In the genomic region with DNA sequence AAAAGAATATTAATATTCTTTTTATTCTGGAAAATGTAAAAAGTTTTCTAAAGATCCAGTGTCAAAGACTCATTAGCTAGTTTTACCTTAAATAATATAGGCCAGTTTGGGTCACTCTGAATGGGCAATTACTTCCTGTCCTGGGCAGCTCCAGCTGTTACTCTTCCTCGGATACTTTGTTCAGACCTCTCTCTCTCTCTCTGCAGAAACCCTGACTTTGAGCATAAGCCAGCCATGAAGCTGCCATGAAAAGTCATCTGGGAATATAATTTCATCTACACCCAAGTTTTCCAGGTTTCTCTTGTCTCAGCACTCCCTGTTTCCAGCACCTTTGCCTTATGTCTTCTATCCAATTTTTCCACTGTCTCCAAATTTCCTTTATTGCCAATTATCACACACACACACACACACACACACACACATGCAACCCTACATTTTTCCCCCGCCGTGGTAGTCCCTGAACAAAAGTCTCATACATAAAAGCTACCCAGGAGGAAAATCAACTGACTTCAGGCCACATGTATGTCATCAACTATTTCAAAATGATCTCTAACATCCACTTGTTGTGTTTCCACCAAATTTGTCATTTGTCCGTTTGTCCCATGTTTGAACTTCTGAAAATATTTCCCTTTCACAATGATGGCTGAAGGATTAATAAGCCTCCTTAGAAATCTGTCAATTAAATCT, we compare ENCODE assay signal across 17 cellular contexts.
"Had no signal": no experiment of that assay in that cellular context is flagged by ENCODE, and none has a peak within 500 bp of the region (broad histone marks: within the 10 kb centered on the region; RNA-seq: fewer than 3 reads in every experiment).

No MANE protein-coding gene starts in this region.

- H3K27ac ChIP-seq: neutrophil had no signal

- FAIRE-seq: colon, endometrium had no signal

- H3K9me3 Mint-ChIP-seq: activated naive CD4-positive, alpha-beta T cell treated with anti-CD3 and anti-CD28 coated beads, Interleukin-2, amount 50 U/mL, for 72 hours; stimulated activated naive CD8-positive, alpha-beta T cell treated with anti-CD3 and anti-CD28 coated beads, Interleukin-15, amount 100 ng/mL, for 72 hours had no signal

- H3K27me3 ChIP-seq: neutrophil had no signal

- DNase-seq: activated CD4-positive, alpha-beta T cell treated with anti-CD3 and anti-CD28 coated beads for 4 hours; activated CD8-positive, alpha-beta memory T cell treated with anti-CD3 and anti-CD28 coated beads, Interleukin-2, amount 50 U/mL, for 4 hours; activated CD8-positive, alpha-beta T cell treated with anti-CD3 and anti-CD28 coated beads, Interleukin-2, amount 10 ng/mL, durations not matched to agents 7 days and 5 days; activated gamma-delta T cell; activated T-cell treated with anti-CD3 and anti-CD28 coated beads, Interleukin-2, amount 50 U/mL, for 48 hours; caudate nucleus; immature natural killer cell; naive B cell; posterior cingulate gyrus; stimulated activated naive CD8-positive, alpha-beta T cell treated with anti-CD3 and anti-CD28 coated beads, Interleukin-15, amount 100 ng/mL, for 72 hours; T-helper 2 cell had no signal

- H3K9me3 ChIP-seq: neutrophil had no signal

- H3K4me1 Mint-ChIP-seq: immature natural killer cell; stimulated activated naive CD8-positive, alpha-beta T cell treated with anti-CD3 and anti-CD28 coated beads, Interleukin-15, amount 100 ng/mL, for 72 hours had no signal

- H3K4me3 Mint-ChIP-seq: activated CD8-positive, alpha-beta T cell treated with anti-CD3 and anti-CD28 coated beads, Interleukin-2, amount 10 ng/mL, durations not matched to agents 7 days and 5 days; immature natural killer cell; naive B cell; stimulated activated naive CD8-positive, alpha-beta T cell treated with anti-CD3 and anti-CD28 coated beads, Interleukin-15, amount 100 ng/mL, for 72 hours; type B pancreatic cell had no signal

- H3K4me3 ChIP-seq: lung had no signal

- H3K36me3 ChIP-seq: neutrophil had no signal

- H3K27ac Mint-ChIP-seq: activated CD8-positive, alpha-beta T cell treated with anti-CD3 and anti-CD28 coated beads, Interleukin-2, amount 10 ng/mL, durations not matched to agents 7 days and 5 days; activated naive CD4-positive, alpha-beta T cell treated with anti-CD3 and anti-CD28 coated beads, Interleukin-2, amount 50 U/mL, for 72 hours; immature natural killer cell; naive B cell; stimulated activated naive CD8-positive, alpha-beta T cell treated with anti-CD3 and anti-CD28 coated beads, Interleukin-15, amount 100 ng/mL, for 72 hours; type B pancreatic cell had no signal

- H3K27me3 Mint-ChIP-seq: naive B cell; stimulated activated naive CD8-positive, alpha-beta T cell treated with anti-CD3 and anti-CD28 coated beads, Interleukin-15, amount 100 ng/mL, for 72 hours; type B pancreatic cell had no signal
